8 cellular contexts compared by ENCODE assay signal in genomic region chr15:42494998-42495360, GRCh38. TPM values are rescaled to one million over a fixed set of nuclear protein-coding genes. Genes with fewer than 3 reads are reported as not detected.
DNase-seq lines count a peak whose midpoint lies in the region; ATAC-seq and TF ChIP-seq lines count a peak whose summit lies in the region.

No MANE protein-coding gene starts in this region.

- H3K4me1 ChIP-seq in ACC112 (ENCODE audit: control insufficient read depth, insufficient read depth, low read length, unreplicated experiment) (peaks cover 44% of the 10 kb centered on the region), mesendoderm (ENCODE audit: control insufficient read depth, low read depth, low read length) (peaks cover 2% of the 10 kb centered on the region), thymus (ENCODE audit: control insufficient read depth, insufficient read depth, low read length) (peaks cover 13% of the 10 kb centered on the region)

- peaks cover 9% of the 10 kb centered on the region for H3K36me3 Mint-ChIP-seq in endothelial cell (ENCODE audit: low read depth, unreplicated experiment)

- WGBS in mesendoderm (ENCODE audit: extremely low coverage, insufficient coverage, low lambda C conversion rate), result no CpG with 5 or more reads among the region's 10 CpGs
- 19% methylated on average over 10 of the region's 10 CpGs for WGBS in thymus

- H3K36me3 ChIP-seq in ACC112 (ENCODE audit: insufficient read depth, low read length) (no peaks in the 10 kb centered on the region), mesendoderm (ENCODE audit: control insufficient read depth, insufficient read depth, low read length) (no peaks in the 10 kb centered on the region), thymus (ENCODE audit: control insufficient read depth, insufficient read depth) (no peaks in the 10 kb centered on the region)

- peak; percentile 5 for DNase-seq in T-helper 22 cell (ENCODE audit: low read depth)
- DNase-seq in endothelial cell (ENCODE audit: low spot score), result peak; percentile 20
- peak; percentile 23 for DNase-seq in mesendoderm

- H3K4me3 ChIP-seq in ACC112 (ENCODE audit: low read depth, low read length) (peak overlapping the region; percentile 95), mesendoderm (ENCODE audit: low read length) (peak overlapping the region; percentile 6), thymus (ENCODE audit: low read length) (peak overlapping the region; percentile 94)

- peak overlapping the region; percentile 77 for H3K18ac ChIP-seq in mesendoderm (ENCODE audit: low read length)

- no peak overlapping the region for H2BK120ac ChIP-seq in mesendoderm (ENCODE audit: low read depth, low read length)

- H3K9me3 ChIP-seq in thymus (ENCODE audit: control insufficient read depth), result no peaks in the 10 kb centered on the region

- H3K27me3 Mint-ChIP-seq in endothelial cell (ENCODE audit: unreplicated experiment), result peaks cover 10% of the 10 kb centered on the region

- ATAC-seq in GM19395 (IDR thresholded peaks at IDR 0.05; ENCODE audit: unreplicated experiment), result peak; percentile 2
- ATAC-seq in GM18870 (IDR thresholded peaks at IDR 0.05; ENCODE audit: unreplicated experiment), result no peak
- no peak for ATAC-seq in HG03025 (IDR thresholded peaks at IDR 0.05; ENCODE audit: low FRiP score, unreplicated experiment)

- H3K9ac ChIP-seq in mesendoderm (ENCODE audit: low read length), result peak overlapping the region; percentile 59

- peak overlapping the region; percentile 77 for H3K27ac ChIP-seq in ACC112 (ENCODE audit: low read depth, low read length)
- H3K27ac ChIP-seq in mesendoderm (ENCODE audit: low read depth, low read length), result no peak overlapping the region
- peak overlapping the region; percentile 89 for H3K27ac ChIP-seq in thymus (ENCODE audit: low read depth)

- peak overlapping the region; percentile 96 for H3K27ac Mint-ChIP-seq in endothelial cell (ENCODE audit: unreplicated experiment)

- H2AFZ ChIP-seq in ACC112 (ENCODE audit: low read length, unreplicated experiment), result peak overlapping the region; percentile 62

- peaks cover 64% of the 10 kb centered on the region for H3K4me1 Mint-ChIP-seq in endothelial cell (ENCODE audit: unreplicated experiment)

- no peak overlapping the region for H3K23ac ChIP-seq in mesendoderm (ENCODE audit: low read length)

- H3K4ac ChIP-seq in mesendoderm (ENCODE audit: low read depth, low read length), result no peak overlapping the region

- peaks cover 42% of the 10 kb centered on the region for H3K79me2 ChIP-seq in ACC112 (ENCODE audit: control insufficient read depth, insufficient read depth, low read length, unreplicated experiment)
- H3K79me2 ChIP-seq in mesendoderm (ENCODE audit: control insufficient read depth, insufficient read depth, low read length), result peaks cover 4% of the 10 kb centered on the region

- peak overlapping the region; percentile 99 for H3K4me3 Mint-ChIP-seq in endothelial cell (ENCODE audit: unreplicated experiment)

- no peak overlapping the region for H2BK5ac ChIP-seq in mesendoderm (ENCODE audit: low read length)

- no peaks in the 10 kb centered on the region for H3K9me3 Mint-ChIP-seq in endothelial cell (ENCODE audit: unreplicated experiment)

- H3K27me3 ChIP-seq in ACC112 (ENCODE audit: insufficient read depth, low read length), result no peaks in the 10 kb centered on the region
- no peaks in the 10 kb centered on the region for H3K27me3 ChIP-seq in mesendoderm (ENCODE audit: insufficient read depth, low read length, poor library complexity)
- H3K27me3 ChIP-seq in thymus (ENCODE audit: control insufficient read depth, insufficient read depth), result no peaks in the 10 kb centered on the region

- no peak overlapping the region for H2AK5ac ChIP-seq in mesendoderm (ENCODE audit: low read length)

- H4K8ac ChIP-seq in mesendoderm (ENCODE audit: low read depth, low read length), result no peak overlapping the region

- H4K5ac ChIP-seq in mesendoderm (ENCODE audit: low read length), result no peak overlapping the region

- TF ChIP-seq CTCF in endothelial cell (IDR thresholded peaks at IDR 0.05; ENCODE audit: unreplicated experiment), result no peak

- peak overlapping the region; percentile 89 for H3K56ac ChIP-seq in mesendoderm (ENCODE audit: low read length)

- H2BK15ac ChIP-seq in mesendoderm (replicated peaks; ENCODE audit: low read depth), result no peak overlapping the region

- H3K79me1 ChIP-seq in mesendoderm (ENCODE audit: low read length), result peaks cover 2% of the 10 kb centered on the region

- H3K4me2 ChIP-seq in mesendoderm (ENCODE audit: low read length), result peak overlapping the region; percentile 36

RNA-seq across cellular contexts. Expression of gene SNAP23, which starts 0.5 kb away (rescaled TPM):
- total RNA-seq in endothelial cell (ENCODE audit: unreplicated experiment), result 121 TPM
- 46.7 TPM for polyA plus RNA-seq in mesendoderm (2013, experiment 1 of 2)
- 49.0 TPM for polyA plus RNA-seq in mesendoderm (2013, experiment 2 of 2)
- 66.3 TPM for polyA plus RNA-seq in thymus

RNA-seq across cellular contexts. Expression of gene ZNF106, which starts 4.0 kb away (rescaled TPM):
- total RNA-seq in endothelial cell (ENCODE audit: unreplicated experiment), result 56.3 TPM
- polyA plus RNA-seq in mesendoderm (2013, experiment 1 of 2), result 21.8 TPM
- polyA plus RNA-seq in mesendoderm (2013, experiment 2 of 2), result 21.5 TPM
- 8.6 TPM for polyA plus RNA-seq in thymus

RNA-seq across cellular contexts. Expression of gene LRRC57, which starts 53.6 kb away (rescaled TPM):
- 32.7 TPM for total RNA-seq in endothelial cell (ENCODE audit: unreplicated experiment)
- 7.5 TPM for polyA plus RNA-seq in mesendoderm (2013, experiment 1 of 2)
- 7.3 TPM for polyA plus RNA-seq in mesendoderm (2013, experiment 2 of 2)
- polyA plus RNA-seq in thymus, result 13.8 TPM

RNA-seq across cellular contexts. Expression of gene HAUS2, which starts 53.7 kb away (rescaled TPM):
- total RNA-seq in endothelial cell (ENCODE audit: unreplicated experiment), result 23.5 TPM
- 22.2 TPM for polyA plus RNA-seq in mesendoderm (2013, experiment 1 of 2)
- polyA plus RNA-seq in mesendoderm (2013, experiment 2 of 2), result 20.1 TPM
- 18.6 TPM for polyA plus RNA-seq in thymus

Comparison
In these comparisons a context has a peak if more than half of its experiments do, and no peak if none do; other contexts are left out.
1. H3K4me3 ChIP-seq: peak in every context shown above with its lines; median percentile 95 in ACC112; 94 in thymus; 6 in mesendoderm.